8 cellular contexts compared by ENCODE assay signal in the genomic region with DNA sequence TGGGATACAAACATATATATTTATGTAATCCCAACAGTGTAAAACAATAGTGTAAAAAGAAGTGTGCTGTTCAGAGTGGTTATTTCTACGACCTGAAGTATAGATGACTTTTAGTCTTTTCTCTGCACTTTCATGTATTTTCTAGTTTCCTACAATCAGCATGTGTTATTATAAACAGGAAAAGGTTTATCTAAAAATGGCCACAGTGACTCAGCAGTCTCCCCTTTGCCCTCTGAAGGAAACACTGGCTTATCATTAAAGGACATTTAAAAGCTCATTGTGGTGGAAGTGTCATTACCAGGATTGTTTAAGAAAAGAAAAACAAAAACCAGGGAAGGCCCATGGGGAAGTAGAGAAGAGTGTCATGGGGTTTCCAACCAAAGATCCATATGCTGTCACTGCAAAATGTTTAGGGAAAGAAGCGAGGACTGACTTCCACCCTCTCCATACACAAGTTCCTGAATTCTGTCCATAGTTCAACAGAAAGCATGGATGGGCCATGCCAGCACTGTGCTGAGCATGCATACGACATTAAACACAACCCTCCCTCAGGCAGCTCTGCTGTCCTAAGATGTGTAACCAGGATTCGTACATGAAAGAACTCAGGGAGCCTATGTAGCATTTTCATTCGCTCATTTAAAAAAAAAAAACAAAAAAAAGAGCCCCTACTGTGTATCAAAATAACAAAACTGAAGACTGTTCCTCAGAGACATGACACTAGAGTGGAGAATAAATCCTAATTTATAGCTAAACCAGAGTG. TPM values are rescaled to one million over a fixed set of nuclear protein-coding genes. Genes with fewer than 3 reads are reported as not detected.
DNase-seq lines count a peak whose midpoint lies in the region; ATAC-seq and TF ChIP-seq lines count a peak whose summit lies in the region.

No MANE protein-coding gene starts in this region.

- peaks cover 62 to 76% (median 69%) of the 10 kb centered on the region in 11 experiments for H3K36me3 ChIP-seq in BLaER1 treated with 17β-estradiol and CSF1 and Interleukin-3, amounts not matched to agents 10 nM and 100 nM
- H3K36me3 ChIP-seq in esophagus muscularis mucosa (peaks cover 0 to 26% (median 18%) of the 10 kb centered on the region in 4 donors), psoas muscle (ENCODE audit: insufficient read depth in 1 of 2, low read depth in 1 of 2) (peaks cover 0 to 22% of the 10 kb centered on the region in 2 donors)
- peaks cover 19% of the 10 kb centered on the region for H3K36me3 ChIP-seq in effector memory CD4-positive, alpha-beta T cell (ENCODE audit: control insufficient read depth, insufficient read depth, low read length)

- peak overlapping the region in 4 of 10 experiments; percentile 1 to 36 (median 10); a peak in 5 of 20 replicates for H3K4me3 ChIP-seq in BLaER1 treated with 17β-estradiol and CSF1 and Interleukin-3, amounts not matched to agents 10 nM and 100 nM
- no peak overlapping the region for H3K4me3 ChIP-seq in esophagus muscularis mucosa
- peak overlapping the region; percentile 57 for H3K4me3 ChIP-seq in psoas muscle
- H3K4me3 ChIP-seq in effector memory CD4-positive, alpha-beta T cell (ENCODE audit: insufficient read depth, low read depth, low read length, poor library complexity, severe bottlenecking): no peak overlapping the region

- TF ChIP-seq POLR2A in esophagus muscularis mucosa (IDR thresholded peaks at IDR 0.05; ENCODE audit: low read depth): no peak

- peak overlapping the region; percentile 59 to 89 (median 84); a peak in 21 of 22 replicates for H3K27ac ChIP-seq in BLaER1 treated with 17β-estradiol and CSF1 and Interleukin-3, amounts not matched to agents 10 nM and 100 nM
- H3K27ac ChIP-seq in esophagus muscularis mucosa (replicated peaks in 1 of 4): peak overlapping the region; percentile 49 to 66 (median 56)
- H3K27ac ChIP-seq in psoas muscle: peak overlapping the region; percentile 100
- no peak overlapping the region for H3K27ac ChIP-seq in effector memory CD4-positive, alpha-beta T cell (ENCODE audit: insufficient read depth, low read length, poor library complexity, severe bottlenecking)

- WGBS in esophagus muscularis mucosa: 69% methylated on average over 5 of the region's 5 CpGs
- WGBS in psoas muscle, 3 donors: 52 to 65% (median 62%) methylated on average over 5 of the region's 5 CpGs

- peaks cover 29 to 44% (median 35%) of the 10 kb centered on the region in 10 experiments for H3K4me1 ChIP-seq in BLaER1 treated with 17β-estradiol and CSF1 and Interleukin-3, amounts not matched to agents 10 nM and 100 nM
- H3K4me1 ChIP-seq in esophagus muscularis mucosa (peaks cover 44 to 74% (median 55%) of the 10 kb centered on the region in 4 donors), psoas muscle (peaks cover 80% of the 10 kb centered on the region)
- H3K4me1 ChIP-seq in effector memory CD4-positive, alpha-beta T cell (ENCODE audit: control insufficient read depth, insufficient read depth, low read length, poor library complexity, severe bottlenecking): peaks cover 20% of the 10 kb centered on the region

- H3K4me2 ChIP-seq in BLaER1 treated with 17β-estradiol and CSF1 and Interleukin-3, amounts not matched to agents 10 nM and 100 nM: peak overlapping the region; percentile 58 to 93 (median 80)

- H3K9me3 ChIP-seq in BLaER1 treated with 17β-estradiol and CSF1 and Interleukin-3, amounts not matched to agents 10 nM and 100 nM (replicated peaks in 1 of 11): peaks cover 51 to 76% (median 67%) of the 10 kb centered on the region in 11 experiments
- H3K9me3 ChIP-seq in esophagus muscularis mucosa: peaks cover 0 to 12% (median 5%) of the 10 kb centered on the region in 4 donors
- peaks cover 11% of the 10 kb centered on the region for H3K9me3 ChIP-seq in psoas muscle
- peaks cover 10% of the 10 kb centered on the region for H3K9me3 ChIP-seq in effector memory CD4-positive, alpha-beta T cell (ENCODE audit: control insufficient read depth, low read length)

- H4K20me1 ChIP-seq in BLaER1 treated with 17β-estradiol and CSF1 and Interleukin-3, amounts not matched to agents 10 nM and 100 nM: peaks cover 0 to 9% (median 0%) of the 10 kb centered on the region in 11 experiments; a peak in 2 of 22 replicates

- DNase-seq in OCI-M2 (lab: John Stamatoyannopoulos, UW; ENCODE audit: unreplicated experiment) (peak; percentile 85), esophagus muscularis mucosa (ENCODE audit: extremely low spot score) (no peak), psoas muscle (no peak), NCI-H2107 (lab: John Stamatoyannopoulos, UW) (no peak)
- no peak for DNase-seq in activated effector memory CD4-positive, alpha-beta T cell treated with anti-CD3 and anti-CD28 coated beads, Interleukin-2, amount 50 U/mL, for 16 hours
- DNase-seq in effector memory CD4-positive, alpha-beta T cell: no peak

- ATAC-seq in GM21529 (IDR thresholded peaks at IDR 0.05; ENCODE audit: unreplicated experiment) (peak; percentile 58), psoas muscle (no peak)

- TF ChIP-seq CTCF in esophagus muscularis mucosa (IDR thresholded peaks at IDR 0.05) (no peak), psoas muscle (IDR thresholded peaks at IDR 0.05) (no peak)

- intact Hi-C loops in esophagus muscularis mucosa (cut with DNase I): no loop called here
- intact Hi-C loops in psoas muscle (cut with DNase I): loop anchor here (10.0 kb wide), 3 partner anchors 175 to 625 kb away; a partner anchor contains a TSS

- no peaks in the 10 kb centered on the region for H3K27me3 ChIP-seq in BLaER1 treated with 17β-estradiol and CSF1 and Interleukin-3, amounts not matched to agents 10 nM and 100 nM
- H3K27me3 ChIP-seq in esophagus muscularis mucosa (no peaks in the 10 kb centered on the region), psoas muscle (ENCODE audit: insufficient read depth in 3 of 3, low read length in 2 of 3) (no peaks in the 10 kb centered on the region)
- H3K27me3 ChIP-seq in effector memory CD4-positive, alpha-beta T cell (replicated peaks; ENCODE audit: control insufficient read depth, insufficient read depth, low read length, poor library complexity, severe bottlenecking): no peaks in the 10 kb centered on the region

- peak overlapping the region; percentile 54 to 71 (median 67); a peak in 21 of 22 replicates for H3K9ac ChIP-seq in BLaER1 treated with 17β-estradiol and CSF1 and Interleukin-3, amounts not matched to agents 10 nM and 100 nM

- TF ChIP-seq EP300 in esophagus muscularis mucosa (IDR thresholded peaks at IDR 0.05): no peak

RNA-seq across cellular contexts. Expression of a gene that starts 10.2 kb away (rescaled TPM):
- total RNA-seq in esophagus muscularis mucosa: 10 to 100 TPM; 30.8 to 51.7 (median 40.2) TPM
- 10 to 100 TPM; 20.6 to 29.4 (median 25.3) TPM for total RNA-seq in psoas muscle
- 10 to 100 TPM; 25.0 to 61.2 (median 46.3) TPM for polyA plus RNA-seq in psoas muscle

RNA-seq across cellular contexts. Expression of a gene that starts 12.4 kb away (rescaled TPM):
- 10 to 100 TPM; 13.0 to 21.2 (median 17.1) TPM for total RNA-seq in esophagus muscularis mucosa
- 100 to 1,000 TPM in 1 of 4 donors, 10 to 100 TPM in 3; 67.0 to 106 (median 74.0) TPM for total RNA-seq in psoas muscle
- 10 to 100 TPM; 25.4 to 62.1 (median 52.5) TPM for polyA plus RNA-seq in psoas muscle

RNA-seq across cellular contexts. Expression of a gene that starts 51.0 kb away (rescaled TPM):
- total RNA-seq in esophagus muscularis mucosa (10 to 100 TPM; 13.3 to 27.4 (median 20.4) TPM), psoas muscle (10 to 100 TPM in 1 of 4 donors, 1 to 10 TPM in 3; 4.8 to 23.6 (median 8.5) TPM)
- polyA plus RNA-seq in psoas muscle: 1 to 10 TPM; 2.7 to 4.0 (median 2.8) TPM
